ENCODE assay signal across 8 cellular contexts in the genomic region with DNA sequence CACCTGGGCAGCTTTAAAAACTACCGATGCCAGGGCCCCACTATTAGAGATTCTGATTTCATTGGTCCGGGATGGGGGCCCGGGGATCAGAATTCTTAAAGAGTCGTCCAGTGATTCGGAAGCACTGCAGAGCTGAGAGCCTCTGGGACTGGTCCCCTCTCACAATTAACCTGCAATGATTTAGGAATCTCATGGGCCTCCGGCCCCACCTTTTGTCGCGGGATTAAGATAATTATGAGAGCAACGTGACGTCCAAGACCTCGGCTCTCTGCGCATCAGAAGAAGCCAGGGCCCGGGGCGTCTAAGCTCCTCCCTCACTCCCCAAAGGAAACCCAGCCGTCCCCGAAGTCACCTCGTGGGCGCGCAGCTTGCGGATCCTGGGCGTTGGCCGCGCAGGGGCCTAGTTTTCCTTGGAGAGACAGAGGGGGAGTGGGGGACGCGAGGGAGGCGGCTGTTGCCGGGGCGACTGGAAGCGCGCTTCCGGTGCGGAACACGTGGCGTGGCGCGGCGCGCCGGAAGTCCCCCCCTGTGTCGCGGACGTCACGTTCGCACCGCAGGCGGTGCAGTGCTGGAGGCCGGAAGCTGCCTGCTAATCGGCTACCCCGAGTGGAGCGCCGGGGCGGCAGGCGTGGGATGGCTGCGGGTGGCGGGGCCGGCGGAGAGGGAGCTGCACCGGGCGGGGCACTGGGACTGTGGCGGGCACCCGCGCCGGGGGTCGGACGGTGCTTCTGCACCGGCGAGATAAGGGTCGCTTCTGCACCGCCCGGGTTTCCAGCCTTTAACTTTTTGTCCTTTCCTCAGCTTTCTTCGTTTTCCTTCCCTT. TPM values are rescaled to one million over a fixed set of nuclear protein-coding genes. Genes with fewer than 3 reads are reported as not detected.
A peak's percentile ranks its signal among the peaks of the same experiment; 100 is the strongest.
DNase-seq lines count a peak whose midpoint lies in the region; ATAC-seq and TF ChIP-seq lines count a peak whose summit lies in the region.

A gene with protein sequence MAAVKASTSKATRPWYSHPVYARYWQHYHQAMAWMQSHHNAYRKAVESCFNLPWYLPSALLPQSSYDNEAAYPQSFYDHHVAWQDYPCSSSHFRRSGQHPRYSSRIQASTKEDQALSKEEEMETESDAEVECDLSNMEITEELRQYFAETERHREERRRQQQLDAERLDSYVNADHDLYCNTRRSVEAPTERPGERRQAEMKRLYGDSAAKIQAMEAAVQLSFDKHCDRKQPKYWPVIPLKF (minus strand): TSS at position 468 of the 823 bp plus-strand sequence. CDS start 8,414 bp downstream, outside the sequence.

- H3K4me3 ChIP-seq in ACC112 (ENCODE audit: low read depth, low read length) (peak within 1 kb of the TSS; percentile 83), cardiac fibroblast (replicated peaks in 1 of 2; ENCODE audit: low read depth in 2 of 2, low read length in 2 of 2) (peak within 1 kb of the TSS; percentile 54 to 58)

- CTCF ChIA-PET in activated B cell treated with CpG ODN at 0.5 μM for 24 hours (lab: Charles Lee), result interaction anchor here (0.6 to 2.2 kb wide), 2 partner anchors 265 to 522 kb away, joined by 3 to 18 read pairs; no protein-coding TSS in a partner anchor

- H3K27me3 ChIP-seq in ACC112 (ENCODE audit: insufficient read depth, low read length), result no peaks in the 10 kb centered on the region

- H3K4me3 Mint-ChIP-seq in activated B cell treated with CpG ODN at 0.5 μM for 24 hours, result peak within 1 kb of the TSS; percentile 94

- peaks cover 2% of the 10 kb centered on the region for H3K36me3 Mint-ChIP-seq in activated B cell treated with CpG ODN at 0.5 μM for 24 hours (ENCODE audit: low read depth)

- peaks cover 36% of the 10 kb centered on the region for H3K4me1 ChIP-seq in ACC112 (ENCODE audit: control insufficient read depth, insufficient read depth, low read length, unreplicated experiment)

- no peaks in the 10 kb centered on the region; the same call in 1 of the 2 replicates for H3K36me3 ChIP-seq in ACC112 (ENCODE audit: insufficient read depth, low read length)

- peak within 1 kb of the TSS; percentile 48 for H2AFZ ChIP-seq in ACC112 (ENCODE audit: low read length, unreplicated experiment)

- intact Hi-C loops in activated B cell treated with CpG ODN at 0.5 μM for 24 hours (cut with micrococcal nuclease), result loop anchor here (1.0 to 5.0 kb wide), 8 partner anchors 295 to 1306 kb away; partner anchors contain the start of genes OFD1, PIGA, PRPS2 and TCEANC

- peaks cover 29% of the 10 kb centered on the region for H3K79me2 ChIP-seq in ACC112 (ENCODE audit: control insufficient read depth, insufficient read depth, low read length, unreplicated experiment)

- H3K4me1 Mint-ChIP-seq in activated B cell treated with CpG ODN at 0.5 μM for 24 hours, result peaks cover 30% of the 10 kb centered on the region

- ATAC-seq in GM18867 (IDR thresholded peaks at IDR 0.05; ENCODE audit: unreplicated experiment), result peak; percentile 91
- peak; percentile 79 for ATAC-seq in HG03108 (IDR thresholded peaks at IDR 0.05; ENCODE audit: unreplicated experiment)
- peak; percentile 91 for ATAC-seq in activated B cell treated with CpG ODN at 0.5 μM for 24 hours (ENCODE audit: low read depth)

- H3K27me3 Mint-ChIP-seq in activated B cell treated with CpG ODN at 0.5 μM for 24 hours, result no peaks in the 10 kb centered on the region

- peak within 1 kb of the TSS; percentile 95 for H3K27ac ChIP-seq in ACC112 (ENCODE audit: low read depth, low read length)

- peak within 1 kb of the TSS; percentile 97 for H3K27ac Mint-ChIP-seq in activated B cell treated with CpG ODN at 0.5 μM for 24 hours

- POLR2A ChIA-PET in activated B cell treated with CpG ODN at 0.5 μM for 24 hours (lab: Charles Lee), result interaction anchor here (0.5 to 1.7 kb wide), 13 partner anchors 267 to 1295 kb away, joined by 3 to 14 read pairs (median 3); partner anchors contain the start of genes OFD1, TCEANC and TRAPPC2

- TF ChIP-seq CTCF in activated B cell treated with CpG ODN at 0.5 μM for 24 hours (IDR thresholded peaks at IDR 0.05), result no peak
- no peak for TF ChIP-seq CTCF in cardiac fibroblast (IDR thresholded peaks at IDR 0.05; ENCODE audit: low read depth, low read length)

- DNase-seq in NCI-H2227 (lab: John Stamatoyannopoulos, UW; ENCODE audit: unreplicated experiment) (peak; percentile 98), activated B cell treated with CpG ODN at 0.5 μM for 24 hours (peak; percentile 76), cardiac fibroblast (ENCODE audit: low read depth in 2 of 2) (peak; percentile 91 to 93), inferior parietal cortex (ENCODE audit: extremely low spot score) (peak; percentile 59)
- peak; percentile 68 to 69 for DNase-seq in stimulated activated CD4-positive, alpha-beta T cell treated with anti-CD3 and anti-CD28 coated beads, Interleukin-12 subunit alpha, Interleukin-12 subunit beta, amount 100 ng/mL, for 24 hours (ENCODE audit: low read depth in 2 of 2)

- H3K9me3 Mint-ChIP-seq in activated B cell treated with CpG ODN at 0.5 μM for 24 hours, result no peaks in the 10 kb centered on the region

RNA-seq across cellular contexts. Expression of the gene that starts here (rescaled TPM):
- total RNA-seq in activated B cell treated with CpG ODN at 0.5 μM for 24 hours, result 19.3 and 19.9 TPM in 2 replicates

Comparison
In these comparisons a context has a peak if more than half of its experiments do, and no peak if none do; other contexts are left out.
1. Peak in every context shown above with its lines: DNase-seq, ATAC-seq, H3K4me3 ChIP-seq and H3K27ac ChIP-seq.